20 cellular contexts compared by ENCODE assay signal in the genomic region with DNA sequence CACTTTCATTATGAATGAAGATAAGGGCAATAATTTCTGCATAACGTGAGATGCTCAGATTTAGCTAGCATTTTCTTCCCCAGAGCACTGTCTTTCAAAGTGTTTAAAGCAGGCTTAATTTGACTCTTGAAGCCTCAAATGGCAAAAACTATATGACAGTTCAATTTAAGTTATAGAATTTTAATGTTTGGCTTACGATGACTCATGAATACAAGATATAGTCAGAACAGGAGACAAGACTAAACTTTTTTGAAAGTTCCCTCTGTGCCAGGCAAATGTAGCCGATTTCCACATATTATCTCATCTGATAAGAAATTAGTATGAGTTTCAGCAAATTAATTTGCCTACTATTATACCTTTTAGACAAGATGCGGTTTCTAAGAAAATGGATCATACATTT. TPM values are rescaled to one million over a fixed set of nuclear protein-coding genes. Genes with fewer than 3 reads are reported as not detected.
"Had no signal": no experiment of that assay in that cellular context is flagged by ENCODE, and none has a peak within 500 bp of the region (broad histone marks: within the 10 kb centered on the region; RNA-seq: fewer than 3 reads in every experiment).

No MANE protein-coding gene starts in this region.

- H3K4me3 ChIP-seq: coronary artery, mucosa of descending colon, pancreas, suprapubic skin, tibial artery, upper lobe of left lung, uterus had no signal

- H3K27me3 Mint-ChIP-seq: progenitor cell of endocrine pancreas had no signal

- DNase-seq: effector CD4-positive, alpha-beta T cell; endodermal cell; left colon; left ventricle myocardium superior; mucosa of descending colon; natural killer cell; pancreas; right cardiac atrium; small intestine; stimulated activated CD4-positive, alpha-beta T cell treated with anti-CD3 and anti-CD28 coated beads, Interleukin-12 subunit alpha, Interleukin-12 subunit beta, amount 100 ng/mL, for 4 hours; stimulated activated CD4-positive, alpha-beta T cell treated with anti-CD3 and anti-CD28 coated beads, Interleukin-2, amount 100 ng/mL, for 48 hours; stimulated activated naive CD4-positive, alpha-beta T cell treated with Interleukin-2 at 50 U/mL for 16 hours; tibial artery; upper lobe of left lung; uterus had no signal

- H3K27me3 ChIP-seq: pancreas, suprapubic skin, tibial artery, upper lobe of left lung, uterus had no signal

- H3K9me3 Mint-ChIP-seq: endodermal cell, natural killer cell, neural crest cell had no signal

- ATAC-seq: left colon, left ventricle myocardium superior, mucosa of descending colon, natural killer cell, pancreas, right cardiac atrium had no signal

- H3K4me3 Mint-ChIP-seq: endodermal cell, natural killer cell, neural crest cell had no signal

- H3K27ac Mint-ChIP-seq: endodermal cell, natural killer cell, progenitor cell of endocrine pancreas had no signal

- H3K9me3 ChIP-seq: mucosa of descending colon, pancreas, suprapubic skin, tibial artery, upper lobe of left lung, uterus had no signal

- H3K4me1 ChIP-seq: pancreas, uterus had no signal

- H3K36me3 ChIP-seq: pancreas, suprapubic skin, tibial artery, upper lobe of left lung, uterus had no signal

- FAIRE-seq: endothelial cell of umbilical vein, pancreas, small intestine had no signal

- H3K27ac ChIP-seq: pancreas, suprapubic skin, tibial artery had no signal

- H3K4me1 Mint-ChIP-seq: endodermal cell, natural killer cell, neural crest cell had no signal

- H3K36me3 Mint-ChIP-seq: natural killer cell had no signal

RNA-seq across cellular contexts. Expression of gene ABI3BP, which starts 19.6 kb away (rescaled TPM):
- total RNA-seq: natural killer cell, neural crest cell, progenitor cell of endocrine pancreas had no signal
